13 cellular contexts compared by ENCODE assay signal in genomic region chr19:57317503-57317902, GRCh38. TPM values are rescaled to one million over a fixed set of nuclear protein-coding genes. Genes with fewer than 3 reads are reported as not detected.
A peak's percentile ranks its signal among the peaks of the same experiment; 100 is the strongest.
DNase-seq lines count a peak whose midpoint lies in the region; ATAC-seq and TF ChIP-seq lines count a peak whose summit lies in the region.
"Had no signal": no experiment of that assay in that cellular context is flagged by ENCODE, and none has a peak within 500 bp of the region (broad histone marks: within the 10 kb centered on the region; RNA-seq: fewer than 3 reads in every experiment).

No MANE protein-coding gene starts in this region.

- no peak for ATAC-seq in GM19463 (IDR thresholded peaks at IDR 0.05; ENCODE audit: unreplicated experiment)

- no peak for TF ChIP-seq POLR2A in erythroblast (IDR thresholded peaks at IDR 0.05; ENCODE audit: low read length)

- DNase-seq in AG20443 (ENCODE audit: low spot score) = peak; percentile 24
- peak; percentile 82 for DNase-seq in NCI-H2227 treated with DMSO at 0.1 percent for 48 hours (lab: John Stamatoyannopoulos, UW)
- peak; percentile 12 to 38 for DNase-seq in erythroblast (lab: John Stamatoyannopoulos, UW)
- DNase-seq in myocyte (ENCODE audit: low read depth) = peak; percentile 27
- DNase-seq in UCSD-AML1 (lab: John Stamatoyannopoulos, UW; ENCODE audit: unreplicated experiment) = no peak
- no peak for DNase-seq in 8988T
- DNase-seq in AG08395 (ENCODE audit: low spot score) = no peak
- DNase-seq: cerebellar nuclear complex; HFFc6; NCI-H2029 treated with DMSO at 0.1 percent for 48 hours; NK-92 treated with Interleukin-12 subunit alpha and Interleukin-12 subunit beta, amount 100 ng/mL, for 24 hours; testis had no signal

RNA-seq across cellular contexts. Expression of gene ZNF543, which starts 2.8 kb away (rescaled TPM):
- total RNA-seq in myocyte = 8.6 and 12.5 TPM in 2 replicates
- 2.1 TPM for polyA plus RNA-seq in myocyte (2012)

RNA-seq across cellular contexts. Expression of gene ZNF304, which starts 33.6 kb away (rescaled TPM):
- total RNA-seq in myocyte = 9.0 and 9.9 TPM in 2 replicates
- 5.6 TPM for polyA plus RNA-seq in myocyte (2012)

RNA-seq across cellular contexts. Expression of gene ZNF460, which starts 37.2 kb away (rescaled TPM):
- 59.7 and 69.2 TPM in 2 replicates for total RNA-seq in myocyte
- 7.3 TPM for polyA plus RNA-seq in myocyte (2012)

RNA-seq across cellular contexts. Expression of gene TRAPPC2B, which starts 45.8 kb away (rescaled TPM):
- 20.3 and 33.2 TPM in 2 replicates for total RNA-seq in myocyte
- polyA plus RNA-seq in myocyte (2012) = 19.9 TPM

RNA-seq across cellular contexts. Expression of gene ZNF547, which starts 45.8 kb away (rescaled TPM):
- total RNA-seq in myocyte = 3.0 and 4.1 TPM in 2 replicates
- polyA plus RNA-seq in myocyte (2012) = 4.6 TPM

Comparison
In these comparisons a context has a peak if more than half of its experiments do, and no peak if none do; other contexts are left out.
1. DNase-seq: peak in AG20443 (single experiment), NCI-H2227 treated with DMSO at 0.1 percent for 48 hours (single experiment), erythroblast (2 of 2) and myocyte (single experiment); none in UCSD-AML1 (single experiment), 8988T (single experiment) and AG08395 (single experiment).